7 cellular contexts compared by ENCODE assay signal in the genomic region with DNA sequence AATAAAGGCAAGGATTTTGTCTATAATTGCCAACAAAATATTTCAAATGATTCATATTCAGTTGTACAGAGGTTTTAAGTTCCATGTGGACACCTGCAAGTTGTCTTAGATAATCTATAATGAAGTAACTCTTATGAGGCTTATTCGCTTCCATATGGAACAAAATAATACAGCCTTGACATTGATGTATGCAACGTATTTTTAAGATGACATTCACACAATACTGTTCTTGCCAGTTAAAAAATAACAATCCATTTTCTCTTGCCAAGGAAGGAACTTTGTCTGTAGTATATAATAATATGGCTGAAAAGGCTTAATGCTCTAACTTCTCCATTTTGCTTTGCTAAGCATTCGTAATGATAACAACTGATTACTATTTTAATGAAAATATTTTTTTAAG.
"Had no signal": no experiment of that assay in that cellular context is flagged by ENCODE, and none has a peak within 500 bp of the region (broad histone marks: within the 10 kb centered on the region; RNA-seq: fewer than 3 reads in every experiment).

No MANE protein-coding gene starts in this region.

- ATAC-seq: GM12878 had no signal

- H3K4me3 ChIP-seq: GM12878 had no signal

- FAIRE-seq: GM12878, GM12891, GM12892, GM18507, GM19239 had no signal

- DNase-seq: GDM1, GF-D8 had no signal
